ENCODE assay signal across 8 cellular contexts in genomic region chr1:13828454-13829151, GRCh38.
DNase-seq lines count a peak whose midpoint lies in the region; ATAC-seq lines count a peak whose summit lies in the region.

No MANE protein-coding gene starts in this region.

- no peaks in the 10 kb centered on the region for H3K36me3 ChIP-seq in mucosa of stomach (ENCODE audit: control insufficient read depth, insufficient read depth, low read length)

- no peak overlapping the region for H3K4me3 ChIP-seq in mucosa of stomach (ENCODE audit: low read length)

- H3K27me3 ChIP-seq in mucosa of stomach (ENCODE audit: control insufficient read depth, insufficient read depth, low read length) = no peaks in the 10 kb centered on the region

- H3K9ac ChIP-seq in mucosa of stomach (ENCODE audit: low read length) = peak overlapping the region; percentile 46

- no peak for ATAC-seq in HG02870 (IDR thresholded peaks at IDR 0.05; ENCODE audit: unreplicated experiment)

- H3K4me1 ChIP-seq in mucosa of stomach (ENCODE audit: control insufficient read depth, insufficient read depth, low read length) = peaks cover 23% of the 10 kb centered on the region

- peak; percentile 42 for DNase-seq in activated T-cell treated with anti-CD3 and anti-CD28 coated beads, Interleukin-2, amount 50 U/mL, for 1 hour
- no peak for DNase-seq in activated T-cell treated with anti-CD3 and anti-CD28 coated beads for 4 hours
- DNase-seq in NCI-H510A treated with DMSO at 0.1 percent for 48 hours (lab: John Stamatoyannopoulos, UW) = peak; percentile 79
- peak; percentile 19 for DNase-seq in cerebellar cortex (ENCODE audit: low spot score)
- DNase-seq in activated CD4-positive, CD25-positive, alpha-beta regulatory T cell treated with anti-CD3 and anti-CD28 coated beads, Interleukin-2, amount 50 U/mL, for 72 hours = no peak
- DNase-seq in NOMO-1 treated with dmso at 0.1 percent for 144 hours (lab: John Stamatoyannopoulos, UW; ENCODE audit: unreplicated experiment) = no peak

- H3K9me3 ChIP-seq in mucosa of stomach (ENCODE audit: control insufficient read depth, low read length) = no peaks in the 10 kb centered on the region

Comparison
In these comparisons a context has a peak if more than half of its experiments do, and no peak if none do; other contexts are left out.
1. DNase-seq: peak in activated T-cell treated with anti-CD3 and anti-CD28 coated beads, Interleukin-2, amount 50 U/mL, for 1 hour (single experiment), NCI-H510A treated with DMSO at 0.1 percent for 48 hours (single experiment) and cerebellar cortex (single experiment); none in activated T-cell treated with anti-CD3 and anti-CD28 coated beads for 4 hours (single experiment), activated CD4-positive, CD25-positive, alpha-beta regulatory T cell treated with anti-CD3 and anti-CD28 coated beads, Interleukin-2, amount 50 U/mL, for 72 hours (single experiment) and NOMO-1 treated with dmso at 0.1 percent for 144 hours (single experiment).